ENCODE assay signal across 2 cellular contexts in the genomic region with DNA sequence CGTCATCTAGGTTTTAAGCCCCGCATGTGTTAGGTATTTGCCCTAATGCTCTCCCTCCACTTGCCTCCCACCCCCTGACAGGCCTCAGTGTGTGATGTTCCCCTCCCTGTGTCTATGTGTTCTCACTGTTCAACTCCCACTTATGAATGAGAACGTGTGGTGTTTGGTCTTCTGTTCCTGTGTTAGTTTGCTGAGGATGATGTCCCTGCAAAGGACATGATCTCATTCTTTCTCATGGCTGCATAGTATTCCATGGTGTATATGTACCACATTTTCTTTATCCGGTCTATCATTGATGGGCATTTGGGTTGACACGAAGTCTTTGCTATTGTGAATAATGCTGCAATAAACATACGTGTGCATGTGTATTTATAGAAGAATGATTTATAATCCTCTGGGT.
TF ChIP-seq lines count a peak whose summit lies in the region.

No MANE protein-coding gene starts in this region.

TF ChIP-seq in HEK293, 187 proteins besides CTCF, POLR2A, EP300 and RAD21:
- peak; percentile 99 for TF ChIP-seq ZNF146 (tag by site-specific recombination; IDR thresholded peaks at IDR 0.05)
- TF ChIP-seq, protein P1, sequence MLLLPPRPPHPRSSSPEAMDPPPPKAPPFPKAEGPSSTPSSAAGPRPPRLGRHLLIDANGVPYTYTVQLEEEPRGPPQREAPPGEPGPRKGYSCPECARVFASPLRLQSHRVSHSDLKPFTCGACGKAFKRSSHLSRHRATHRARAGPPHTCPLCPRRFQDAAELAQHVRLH (tag by site-specific recombination; IDR thresholded peaks at IDR 0.05): peak; percentile 61; the same call in 1 of the 2 replicates

TF ChIP-seq in K562, 482 proteins besides CTCF, POLR2A, EP300 and RAD21:
- peak; percentile 38 for TF ChIP-seq ZNF146 (CRISPR knock-in tag; IDR thresholded peaks at IDR 0.05; ENCODE audit: unreplicated experiment)
